ENCODE assay signal across 24 cellular contexts in the genomic region with DNA sequence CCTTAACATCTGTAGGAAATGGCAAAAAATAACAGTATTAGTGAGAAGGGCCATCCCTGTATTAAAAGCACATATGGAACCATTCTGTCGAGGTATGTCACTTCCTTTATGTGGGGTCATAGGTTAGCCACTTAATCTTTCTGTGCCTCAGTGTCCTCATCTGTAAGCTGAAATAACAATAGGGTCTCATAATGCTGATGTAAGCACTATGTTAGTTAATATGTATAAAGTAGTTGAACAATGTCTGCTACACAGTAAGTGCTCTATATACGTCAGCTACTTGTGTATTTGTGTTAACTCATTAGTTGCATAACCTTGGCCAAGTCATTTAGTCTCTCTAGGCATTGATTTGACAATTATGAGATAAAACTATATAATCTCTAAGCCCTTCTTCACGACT. TPM values are rescaled to one million over a fixed set of nuclear protein-coding genes. Genes with fewer than 3 reads are reported as not detected.
"Had no signal": no experiment of that assay in that cellular context is flagged by ENCODE, and none has a peak within 500 bp of the region (broad histone marks: within the 10 kb centered on the region; RNA-seq: fewer than 3 reads in every experiment).

No MANE protein-coding gene starts in this region.

- H3K27ac ChIP-seq: left ventricle myocardium inferior, pancreas, prostate gland, sigmoid colon, spleen, tibial nerve, uterus had no signal

- H3K4me3 ChIP-seq: left ventricle myocardium inferior, pancreas, prostate gland, sigmoid colon, spleen, tibial nerve, uterus had no signal

- H3K36me3 ChIP-seq: left ventricle myocardium inferior, pancreas, prostate gland, sigmoid colon, spleen, tibial nerve, uterus had no signal

- ATAC-seq: naive thymus-derived CD8-positive, alpha-beta T cell; pancreas; right cardiac atrium; stimulated activated effector memory CD8-positive, alpha-beta T cell treated with anti-CD3 and anti-CD28 coated beads, Interleukin-12 subunit alpha, Interleukin-12 subunit beta, amount 100 ng/mL, for 72 hours had no signal

- H3K27me3 ChIP-seq: pancreas, sigmoid colon, spleen, tibial nerve had no signal

- FAIRE-seq: islet of Langerhans, kidney, pancreas, small intestine had no signal

- H3K9me3 ChIP-seq: left ventricle myocardium inferior, pancreas, prostate gland, sigmoid colon, spleen, tibial nerve, uterus had no signal

- DNase-seq: hypothalamus; immature natural killer cell; kidney; left ventricle myocardium inferior; naive thymus-derived CD8-positive, alpha-beta T cell; nucleus accumbens; pancreas; posterior cingulate gyrus; retina; right cardiac atrium; sigmoid colon; small intestine; spleen; stimulated activated CD4-positive, alpha-beta T cell treated with anti-CD3 and anti-CD28 coated beads, Interleukin-4, amount 100 ng/mL, for 24 hours; stimulated activated naive CD4-positive, alpha-beta T cell; uterus had no signal

- H3K4me1 ChIP-seq: left ventricle myocardium inferior, pancreas, prostate gland, spleen, tibial nerve, uterus had no signal

RNA-seq across cellular contexts. Expression of a gene that starts 11.8 kb away (rescaled TPM):
- total RNA-seq: left ventricle myocardium inferior; lung microvascular endothelial cell; mucosa of gallbladder; naive thymus-derived CD8-positive, alpha-beta T cell; osteoblast; right cardiac atrium; spleen; subcutaneous adipose tissue had no signal
- polyA plus RNA-seq: immature natural killer cell; naive thymus-derived CD8-positive, alpha-beta T cell; right cardiac atrium; spleen had no signal
